In the genomic region with DNA sequence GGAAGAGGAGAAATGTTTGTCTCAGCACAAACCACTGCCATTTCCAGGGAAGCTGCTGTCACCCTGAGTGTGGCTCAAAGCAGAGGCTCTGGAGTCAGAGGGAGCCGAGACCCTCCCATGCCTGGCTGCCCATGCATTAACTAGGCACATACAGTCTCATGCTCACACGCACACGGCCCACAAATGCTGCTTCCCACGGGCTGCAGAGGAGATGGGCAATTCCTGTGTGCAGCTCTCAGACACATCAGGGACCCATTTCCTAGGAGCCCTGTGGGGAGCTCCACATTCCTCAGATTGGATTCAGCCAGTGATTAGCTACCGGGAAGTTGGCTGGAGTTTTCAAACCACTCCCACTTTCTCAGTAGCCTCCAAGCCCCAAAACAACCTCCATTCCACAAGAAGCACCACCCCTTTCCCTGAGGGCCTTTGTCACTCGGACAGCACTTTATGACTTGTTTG, we compare ENCODE assay signal across 12 cellular contexts. TPM values are rescaled to one million over a fixed set of nuclear protein-coding genes. Genes with fewer than 3 reads are reported as not detected.
DNase-seq lines count a peak whose midpoint lies in the region; ATAC-seq, FAIRE-seq and TF ChIP-seq lines count a peak whose summit lies in the region.
"Had no signal": no experiment of that assay in that cellular context is flagged by ENCODE, and none has a peak within 500 bp of the region (broad histone marks: within the 10 kb centered on the region; RNA-seq: fewer than 3 reads in every experiment).

No MANE protein-coding gene starts in this region.

- no peak overlapping the region for H3K27ac Mint-ChIP-seq in stimulated activated naive CD8-positive, alpha-beta T cell treated with anti-CD3 and anti-CD28 coated beads, Interleukin-15, amount 100 ng/mL, for 72 hours
- H3K27ac Mint-ChIP-seq: activated CD8-positive, alpha-beta memory T cell treated with anti-CD3 and anti-CD28 coated beads, Interleukin-2, amount 10 ng/mL, durations not matched to agents 7 days and 5 days had no signal

- H3K4me3 ChIP-seq in BLaER1 (no peak overlapping the region), fibroblast of villous mesenchyme (ENCODE audit: low read depth, low read length) (peak overlapping the region; percentile 18), pancreas (no peak overlapping the region), ovary (no peak overlapping the region)
- H3K4me3 ChIP-seq: thyroid gland had no signal

- no peak overlapping the region for H3K4me3 Mint-ChIP-seq in stimulated activated naive CD8-positive, alpha-beta T cell treated with anti-CD3 and anti-CD28 coated beads, Interleukin-15, amount 100 ng/mL, for 72 hours
- H3K4me3 Mint-ChIP-seq: activated CD8-positive, alpha-beta memory T cell treated with anti-CD3 and anti-CD28 coated beads, Interleukin-2, amount 10 ng/mL, durations not matched to agents 7 days and 5 days had no signal

- peak overlapping the region; percentile 45 for H3K4me2 ChIP-seq in BLaER1

- H3K9me3 ChIP-seq in BLaER1 (no peaks in the 10 kb centered on the region), pancreas (no peaks in the 10 kb centered on the region), ovary (no peaks in the 10 kb centered on the region)
- H3K9me3 ChIP-seq: thyroid gland had no signal

- H3K27me3 ChIP-seq in BLaER1 (no peaks in the 10 kb centered on the region), pancreas (no peaks in the 10 kb centered on the region), ovary (no peaks in the 10 kb centered on the region)
- H3K27me3 ChIP-seq: thyroid gland had no signal

- H3K36me3 ChIP-seq in BLaER1: no peaks in the 10 kb centered on the region
- H3K36me3 ChIP-seq in pancreas: no peaks in the 10 kb centered on the region
- no peaks in the 10 kb centered on the region for H3K36me3 ChIP-seq in ovary
- H3K36me3 ChIP-seq: thyroid gland had no signal

- peak in 3 of 4 donors; percentile 25 to 73 (median 35) for ATAC-seq in pancreas
- no peak for ATAC-seq in stimulated activated naive CD8-positive, alpha-beta T cell treated with anti-CD3 and anti-CD28 coated beads, Interleukin-15, amount 100 ng/mL, for 72 hours
- ATAC-seq: activated CD8-positive, alpha-beta memory T cell treated with anti-CD3 and anti-CD28 coated beads, Interleukin-2, amount 10 ng/mL, durations not matched to agents 7 days and 5 days had no signal

- no peaks in the 10 kb centered on the region for H4K20me1 ChIP-seq in BLaER1

- peaks cover 15% of the 10 kb centered on the region for H3K4me1 Mint-ChIP-seq in stimulated activated naive CD8-positive, alpha-beta T cell treated with anti-CD3 and anti-CD28 coated beads, Interleukin-15, amount 100 ng/mL, for 72 hours

- no peak overlapping the region for H3K9ac ChIP-seq in BLaER1

- FAIRE-seq in RCC 7860 (lab: Jason Lieb, UNC): peak; percentile 49
- FAIRE-seq in pancreas (lab: Jason Lieb, UNC): no peak
- FAIRE-seq: D721Med had no signal

- peak; percentile 72 for DNase-seq in RCC 7860 (ENCODE audit: low spot score)
- DNase-seq in fibroblast of villous mesenchyme (ENCODE audit: low read depth): peak; percentile 91
- DNase-seq in pancreas: no peak
- no peak for DNase-seq in ovary
- no peak for DNase-seq in hypothalamus (lab: John Stamatoyannopoulos, UW)
- DNase-seq in stimulated activated naive CD8-positive, alpha-beta T cell treated with anti-CD3 and anti-CD28 coated beads, Interleukin-15, amount 100 ng/mL, for 72 hours: no peak
- DNase-seq in anterior cingulate cortex (lab: John Stamatoyannopoulos, UW): no peak
- DNase-seq: activated CD8-positive, alpha-beta memory T cell treated with anti-CD3 and anti-CD28 coated beads, Interleukin-2, amount 10 ng/mL, durations not matched to agents 7 days and 5 days; NCI-H748 treated with DMSO at 0.1 percent for 48 hours; thyroid gland had no signal

- H3K4me1 ChIP-seq in BLaER1 (peaks cover 22% of the 10 kb centered on the region), pancreas (no peaks in the 10 kb centered on the region), ovary (ENCODE audit: insufficient read depth) (peaks cover 8% of the 10 kb centered on the region)

- 42 to 60% methylated on average over 6 of the region's 6 CpGs for WGBS in pancreas, 2 donors
- WGBS in ovary, 3 donors: 8 to 13% (median 11%) methylated on average over 6 of the region's 6 CpGs

- no peak for TF ChIP-seq POLR2A in ovary (IDR thresholded peaks at IDR 0.05)

- no peak overlapping the region for H3K27ac ChIP-seq in BLaER1
- peak overlapping the region in 1 of 4 donors; percentile 42 for H3K27ac ChIP-seq in pancreas
- H3K27ac ChIP-seq in ovary: peak overlapping the region in 1 of 2 donors; percentile 46
- H3K27ac ChIP-seq: thyroid gland had no signal

- no peak for TF ChIP-seq CTCF in fibroblast of villous mesenchyme (IDR thresholded peaks at IDR 0.05; ENCODE audit: insufficient read depth, low read depth, low read length)
- TF ChIP-seq CTCF in pancreas (IDR thresholded peaks at IDR 0.05): no peak
- TF ChIP-seq CTCF in ovary (IDR thresholded peaks at IDR 0.05): no peak

- intact Hi-C loops in pancreas (cut with DNase I) (no loop called here), ovary (cut with DNase I) (loop anchor here in 1 of 4 donors (5.0 kb wide), 1 partner anchor 50 kb away; no protein-coding TSS in a partner anchor)

- H3K9me3 Mint-ChIP-seq in stimulated activated naive CD8-positive, alpha-beta T cell treated with anti-CD3 and anti-CD28 coated beads, Interleukin-15, amount 100 ng/mL, for 72 hours: no peaks in the 10 kb centered on the region

- peaks cover 9% of the 10 kb centered on the region for H3K27me3 Mint-ChIP-seq in stimulated activated naive CD8-positive, alpha-beta T cell treated with anti-CD3 and anti-CD28 coated beads, Interleukin-15, amount 100 ng/mL, for 72 hours

- TF ChIP-seq EP300 in ovary (IDR thresholded peaks at IDR 0.05): no peak

RNA-seq across cellular contexts. Expression of a gene that starts 9.1 kb away (rescaled TPM):
- total RNA-seq in fibroblast of villous mesenchyme: 8.7 and 16.0 TPM in 2 replicates
- 1 to 10 TPM in 3 of 6 donors, under 1 TPM in 3; 0.16 to 2.5 (median 0.77) TPM for total RNA-seq in pancreas
- polyA plus RNA-seq in pancreas: 1 to 10 TPM in 1 of 2 donors, under 1 TPM in 1; 0.75 to 1.8 TPM
- total RNA-seq in ovary: 1 to 10 TPM in 4 of 7 donors, under 1 TPM in 3; 0.72 to 5.1 (median 1.6) TPM
- polyA plus RNA-seq in ovary: 10 to 100 TPM in 1 of 2 donors, under 1 TPM in 1; 0.63 to 22.6 TPM
- total RNA-seq: activated CD8-positive, alpha-beta memory T cell treated with anti-CD3 and anti-CD28 coated beads, Interleukin-2, amount 10 ng/mL, durations not matched to agents 7 days and 5 days had no signal

RNA-seq across cellular contexts. Expression of a gene that starts 41.1 kb away (rescaled TPM):
- 27.4 and 33.2 TPM in 2 replicates for total RNA-seq in fibroblast of villous mesenchyme
- 10 to 100 TPM in 5 of 6 donors, 1 to 10 TPM in 1; 7.6 to 17.3 (median 12.0) TPM for total RNA-seq in pancreas
- 10 to 100 TPM in 1 of 2 donors, 1 to 10 TPM in 1; 6.1 to 10.5 TPM for polyA plus RNA-seq in pancreas
- total RNA-seq in ovary: 10 to 100 TPM; 12.9 to 27.3 (median 16.9) TPM
- 10 to 100 TPM; 12.2 to 27.5 TPM for polyA plus RNA-seq in ovary

Comparison
In these comparisons a context has a peak if more than half of its experiments do, and no peak if none do; other contexts are left out.
1. DNase-seq: peak in RCC 7860 (single experiment) and fibroblast of villous mesenchyme (single experiment); none in pancreas (0 of 6), ovary (0 of 5), hypothalamus (0 of 51), stimulated activated naive CD8-positive, alpha-beta T cell treated with anti-CD3 and anti-CD28 coated beads, Interleukin-15, amount 100 ng/mL, for 72 hours (0 of 2) and anterior cingulate cortex (0 of 58).